8 cellular contexts compared by ENCODE assay signal in genomic region chr4:119299221-119300071, GRCh38.
DNase-seq lines count a peak whose midpoint lies in the region; ATAC-seq and TF ChIP-seq lines count a peak whose summit lies in the region.

No MANE protein-coding gene starts in this region.

- peak overlapping the region; percentile 89 for H3K27ac ChIP-seq in C4-2B

- ATAC-seq in GM19452 (IDR thresholded peaks at IDR 0.05; ENCODE audit: unreplicated experiment) (peak; percentile 47), HG03460 (IDR thresholded peaks at IDR 0.05; ENCODE audit: unreplicated experiment) (peak; percentile 55)

- H3K9me3 ChIP-seq in adipocyte (ENCODE audit: control insufficient read depth, low read length) (no peaks in the 10 kb centered on the region), iPS-18c (ENCODE audit: control insufficient read depth, insufficient read depth, low read length) (no peaks in the 10 kb centered on the region)

- H3K9ac ChIP-seq in adipocyte (ENCODE audit: low read length) = peak overlapping the region; percentile 93

- no peak for TF ChIP-seq CTCF in C4-2B (conservative IDR thresholded peaks at IDR 0.05)

- peaks cover 45% of the 10 kb centered on the region for H3K36me3 ChIP-seq in adipocyte (ENCODE audit: control insufficient read depth, insufficient read depth, low read length, severe bottlenecking)

- peak overlapping the region; percentile 88 for H3K4me3 ChIP-seq in adipocyte (ENCODE audit: low read length)
- H3K4me3 ChIP-seq in iPS-18c (ENCODE audit: insufficient read depth, low read depth, low read length) = peak overlapping the region; percentile 98

- H3K27me3 ChIP-seq in adipocyte (replicated peaks; ENCODE audit: control insufficient read depth, insufficient read depth, low read length) = no peaks in the 10 kb centered on the region

- H3K4me1 ChIP-seq in adipocyte (ENCODE audit: control insufficient read depth, insufficient read depth, low read length) = peaks cover 29% of the 10 kb centered on the region

- DNase-seq in adipocyte (ENCODE audit: low read depth) = peak; percentile 36
- peak; percentile 3 for DNase-seq in smooth muscle cell of the brain vasculature (ENCODE audit: low read depth, low spot score)
- no peak for DNase-seq in NCI-H69 (lab: John Stamatoyannopoulos, UW)
- no peak for DNase-seq in hippocampal formation (lab: John Stamatoyannopoulos, UW)

Comparison
In these comparisons a context has a peak if more than half of its experiments do, and no peak if none do; other contexts are left out.
1. DNase-seq: peak in adipocyte (single experiment) and smooth muscle cell of the brain vasculature (single experiment); none in NCI-H69 (single experiment) and hippocampal formation (0 of 2).